In the genomic region with DNA sequence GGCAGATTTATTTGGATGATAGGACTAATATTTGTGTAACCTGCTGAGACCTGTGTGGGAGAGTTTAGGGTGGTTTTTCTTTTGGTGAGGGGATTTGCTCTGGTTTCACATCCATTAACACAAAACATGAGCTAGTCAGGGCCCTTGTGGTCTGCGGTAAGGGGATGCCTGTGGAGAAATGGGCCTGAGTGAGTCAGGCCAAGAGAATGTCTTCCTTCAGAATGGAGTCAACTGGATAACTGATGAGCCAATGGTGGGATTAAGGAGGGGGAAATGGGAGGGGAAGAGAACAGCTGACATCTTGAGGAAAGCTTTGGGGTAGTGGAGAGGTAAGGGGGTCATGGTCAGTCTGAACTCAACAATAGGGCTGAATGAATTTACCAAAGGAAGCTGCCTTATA, we compare ENCODE assay signal across 13 cellular contexts. TPM values are rescaled to one million over a fixed set of nuclear protein-coding genes. Genes with fewer than 3 reads are reported as not detected.
DNase-seq lines count a peak whose midpoint lies in the region; ATAC-seq and TF ChIP-seq lines count a peak whose summit lies in the region.
"Had no signal": no experiment of that assay in that cellular context is flagged by ENCODE, and none has a peak within 500 bp of the region (broad histone marks: within the 10 kb centered on the region; RNA-seq: fewer than 3 reads in every experiment).

No MANE protein-coding gene starts in this region.

- H3K36me3 Mint-ChIP-seq in T-helper 17 cell (ENCODE audit: low read depth) = peaks cover 3% of the 10 kb centered on the region
- no peaks in the 10 kb centered on the region for H3K36me3 Mint-ChIP-seq in activated CD4-positive, alpha-beta T cell treated with anti-CD3 and anti-CD28 coated beads, Interleukin-2, amount 10 ng/mL, durations not matched to agents 7 days and 5 days (ENCODE audit: low read depth)

- no peaks in the 10 kb centered on the region for H3K9me3 Mint-ChIP-seq in activated CD4-positive, alpha-beta T cell treated with anti-CD3 and anti-CD28 coated beads, Interleukin-2, amount 10 ng/mL, durations not matched to agents 7 days and 5 days

- TF ChIP-seq CTCF in fibroblast of pulmonary artery (IDR thresholded peaks at IDR 0.05; ENCODE audit: low read length, missing control alignments) (no peak), retinal pigment epithelial cell (conservative IDR thresholded peaks at IDR 0.05; ENCODE audit: low read depth, low read length) (no peak)

- peak; percentile 77 for DNase-seq in GM04504 (ENCODE audit: low read depth)
- peak; percentile 34 for DNase-seq in SK-MEL-5 (ENCODE audit: low read depth, low spot score)
- peak; percentile 84 for DNase-seq in fibroblast of pulmonary artery (ENCODE audit: low read depth)
- DNase-seq in retinal pigment epithelial cell (ENCODE audit: low read depth) = peak; percentile 95
- DNase-seq in T-helper 17 cell = no peak
- DNase-seq in activated CD4-positive, alpha-beta T cell treated with anti-CD3 and anti-CD28 coated beads, Interleukin-2, amount 10 ng/mL, durations not matched to agents 7 days and 5 days = no peak
- DNase-seq in inferior parietal cortex (ENCODE audit: extremely low spot score) = no peak
- DNase-seq: activated CD4-positive, alpha-beta T cell treated with anti-CD3 and anti-CD28 coated beads for 1 hour; dermis blood vessel endothelial cell; DND-41; NCI-H187; stimulated activated CD4-positive, alpha-beta T cell treated with anti-CD3 and anti-CD28 coated beads, Interleukin-4, amount 100 ng/mL, for 24 hours had no signal

- no peaks in the 10 kb centered on the region for H3K27me3 Mint-ChIP-seq in T-helper 17 cell
- H3K27me3 Mint-ChIP-seq in activated CD4-positive, alpha-beta T cell treated with anti-CD3 and anti-CD28 coated beads, Interleukin-2, amount 10 ng/mL, durations not matched to agents 7 days and 5 days = no peaks in the 10 kb centered on the region

- H3K27ac Mint-ChIP-seq in T-helper 17 cell = no peak overlapping the region
- H3K27ac Mint-ChIP-seq in activated CD4-positive, alpha-beta T cell treated with anti-CD3 and anti-CD28 coated beads, Interleukin-2, amount 10 ng/mL, durations not matched to agents 7 days and 5 days = no peak overlapping the region

- CTCF ChIA-PET in activated CD4-positive, alpha-beta T cell treated with anti-CD3 and anti-CD28 coated beads, Interleukin-2, amount 10 ng/mL, durations not matched to agents 7 days and 5 days (lab: Charles Lee) = interaction anchor here (1.2 to 2.9 kb wide), 3 partner anchors 9 to 18 kb away, joined by 3 to 9 read pairs (median 3); no protein-coding TSS in a partner anchor

- in situ Hi-C loops in SK-MEL-5 (cut with HindIII; ENCODE audit: low pct_unique_long_range_greater_than_20kb, low sequenced_read_pairs) = no loop called here

- no peak for ATAC-seq in T-helper 17 cell
- no peak for ATAC-seq in HG03097 (IDR thresholded peaks at IDR 0.05; ENCODE audit: low FRiP score, unreplicated experiment)

- no peaks in the 10 kb centered on the region for H3K9me3 ChIP-seq in T-helper 17 cell (ENCODE audit: control insufficient read depth, low read length, poor library complexity, severe bottlenecking)

- peaks cover 3% of the 10 kb centered on the region for H3K4me1 Mint-ChIP-seq in T-helper 17 cell
- H3K4me1 Mint-ChIP-seq in activated CD4-positive, alpha-beta T cell treated with anti-CD3 and anti-CD28 coated beads, Interleukin-2, amount 10 ng/mL, durations not matched to agents 7 days and 5 days = no peaks in the 10 kb centered on the region

- POLR2A ChIA-PET in activated CD4-positive, alpha-beta T cell treated with anti-CD3 and anti-CD28 coated beads, Interleukin-2, amount 10 ng/mL, durations not matched to agents 7 days and 5 days (lab: Charles Lee) = no interaction called here

- H3K4me3 Mint-ChIP-seq in T-helper 17 cell = no peak overlapping the region
- no peak overlapping the region for H3K4me3 Mint-ChIP-seq in activated CD4-positive, alpha-beta T cell treated with anti-CD3 and anti-CD28 coated beads, Interleukin-2, amount 10 ng/mL, durations not matched to agents 7 days and 5 days

- H3K4me3 ChIP-seq in fibroblast of pulmonary artery (replicated peaks; ENCODE audit: low read depth, low read length) = no peak overlapping the region
- no peak overlapping the region for H3K4me3 ChIP-seq in retinal pigment epithelial cell (ENCODE audit: low read length)

RNA-seq across cellular contexts. Expression of a gene that starts 13.9 kb away (rescaled TPM):
- 0.13 and 0.37 TPM in 2 replicates for total RNA-seq in SK-MEL-5 (2014; rRNA removed; shearing (Covaris generic))
- 0.20 and 0.69 TPM in 2 replicates for polyA plus RNA-seq in SK-MEL-5 (2015; cell fraction: cytosol; rRNA removed)
- 1.0 and 1.3 TPM in 2 replicates for polyA plus RNA-seq in SK-MEL-5 (2015; cell fraction: nucleus; rRNA removed)
- under 1 TPM; 0.13 to 0.37 TPM for total RNA-seq in T-helper 17 cell
- total RNA-seq in activated CD4-positive, alpha-beta T cell treated with anti-CD3 and anti-CD28 coated beads, Interleukin-2, amount 10 ng/mL, durations not matched to agents 7 days and 5 days = not detected

Comparison
In these comparisons a context has a peak if more than half of its experiments do, and no peak if none do; other contexts are left out.
1. DNase-seq: peak in GM04504 (single experiment), SK-MEL-5 (single experiment), fibroblast of pulmonary artery (single experiment) and retinal pigment epithelial cell (single experiment); none in T-helper 17 cell (0 of 3), activated CD4-positive, alpha-beta T cell treated with anti-CD3 and anti-CD28 coated beads, Interleukin-2, amount 10 ng/mL, durations not matched to agents 7 days and 5 days (single experiment) and inferior parietal cortex (single experiment).